Comparison of ENCODE assay signal across 1 cellular context in genomic region chr10:97714401-97715258, GRCh38.
TF ChIP-seq lines count a peak whose summit lies in the region.

No MANE protein-coding gene starts in this region.

TF ChIP-seq in H1, 55 proteins besides CTCF, POLR2A, EP300 and RAD21:
- TF ChIP-seq SIN3A (conservative IDR thresholded peaks at IDR 0.05 in 1 of 2, IDR thresholded peaks at IDR 0.05 in 1 of 2; ENCODE audit: low read depth in 1 of 2, low read length in 2 of 2) (peak in 1 of 2 experiments; percentile 71; a peak in 2 of 4 replicates), SP1 (IDR thresholded peaks at IDR 0.05; ENCODE audit: low read depth, low read length) (0 out of 2 replicates have a peak, but pooled peaks have one; percentile 6), ASH2L (IDR thresholded peaks at IDR 0.05; ENCODE audit: low read length) (peak; percentile 82), MAX (IDR thresholded peaks at IDR 0.05) (0 out of 2 replicates have a peak, but pooled peaks have one; percentile 6), CBX5 (IDR thresholded peaks at IDR 0.05; ENCODE audit: low read depth, low read length) (no peak), RFX5 (IDR thresholded peaks at IDR 0.05; ENCODE audit: borderline replicate concordance, low read depth, low read length) (no peak), JUN (IDR thresholded peaks at IDR 0.05; ENCODE audit: low read depth, low read length) (no peak), TAF7 (optimal IDR thresholded peaks at IDR 0.05; ENCODE audit: borderline replicate concordance, low read depth, low read length) (peak; percentile 64), KDM4A (IDR thresholded peaks at IDR 0.05; ENCODE audit: low read depth, low read length, severe bottlenecking) (peak; percentile 64), TBP (IDR thresholded peaks at IDR 0.05; ENCODE audit: low read depth, low read length) (peak; percentile 44), POLR2AphosphoS5 (IDR thresholded peaks at IDR 0.05; ENCODE audit: low read depth, low read length) (peak; percentile 85), USF2 (IDR thresholded peaks at IDR 0.05; ENCODE audit: low read length) (no peak), BCL11A (IDR thresholded peaks at IDR 0.05; ENCODE audit: low read depth in 2 of 2, low read length in 2 of 2) (no peak), TAF1 (IDR thresholded peaks at IDR 0.05; ENCODE audit: low read depth, low read length) (peak; percentile 53; the same call in 1 of the 2 replicates)
